Comparison of ENCODE assay signal across 8 cellular contexts in the genomic region with DNA sequence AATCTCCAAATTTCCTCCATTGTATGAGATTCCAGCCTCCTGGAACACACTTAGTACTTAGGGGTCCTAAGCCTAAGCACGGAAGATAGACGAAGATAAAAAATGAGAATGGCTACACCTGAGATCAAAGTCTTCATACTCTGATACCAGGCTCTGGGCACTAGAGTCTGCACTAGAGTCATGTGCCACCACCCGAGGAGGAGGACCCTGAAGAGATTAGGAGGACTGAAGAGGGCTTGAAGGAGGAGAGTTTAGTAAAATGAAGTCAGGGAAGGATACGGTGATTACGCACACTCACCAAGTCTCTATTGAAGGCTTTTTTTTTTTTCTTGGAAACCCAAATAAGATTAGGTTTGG. TPM values are rescaled to one million over a fixed set of nuclear protein-coding genes. Genes with fewer than 3 reads are reported as not detected.
DNase-seq lines count a peak whose midpoint lies in the region; ATAC-seq lines count a peak whose summit lies in the region.

No MANE protein-coding gene starts in this region.

- H3K9me3 ChIP-seq in stomach smooth muscle (ENCODE audit: control insufficient read depth in 2 of 2, low read length in 2 of 2): no peaks in the 10 kb centered on the region

- no peaks in the 10 kb centered on the region for H3K9me3 Mint-ChIP-seq in activated CD4-positive, alpha-beta memory T cell treated with anti-CD3 and anti-CD28 coated beads for 36 hours
- no peaks in the 10 kb centered on the region for H3K9me3 Mint-ChIP-seq in immature natural killer cell

- CTCF ChIA-PET in activated CD4-positive, alpha-beta memory T cell treated with anti-CD3 and anti-CD28 coated beads for 36 hours (lab: Charles Lee): interaction anchor here (0.8 to 4.4 kb wide), 8 partner anchors 9 to 110 kb away, joined by 4 to 37 read pairs (median 8); a partner anchor contains a TSS

- peaks cover 0 to 2% of the 10 kb centered on the region in 2 donors for H3K36me3 ChIP-seq in stomach smooth muscle (ENCODE audit: control insufficient read depth in 2 of 2, insufficient read depth in 2 of 2, low read length in 2 of 2)

- no peaks in the 10 kb centered on the region for H3K27me3 ChIP-seq in stomach smooth muscle (ENCODE audit: control insufficient read depth in 1 of 2, insufficient read depth in 2 of 2, low read length in 2 of 2)

- H3K9ac ChIP-seq in stomach smooth muscle (ENCODE audit: low read length in 2 of 2): peak overlapping the region; percentile 45 to 68

- H3K27me3 Mint-ChIP-seq in activated CD4-positive, alpha-beta memory T cell treated with anti-CD3 and anti-CD28 coated beads for 36 hours: no peaks in the 10 kb centered on the region
- H3K27me3 Mint-ChIP-seq in immature natural killer cell (ENCODE audit: low read depth in 3 of 3): peaks cover 4 to 9% (median 8%) of the 10 kb centered on the region in 3 donors

- H3K4me3 Mint-ChIP-seq in activated CD4-positive, alpha-beta memory T cell treated with anti-CD3 and anti-CD28 coated beads for 36 hours: peak overlapping the region; percentile 91
- H3K4me3 Mint-ChIP-seq in immature natural killer cell: peak overlapping the region; percentile 92 to 97 (median 96)

- peaks cover 4% of the 10 kb centered on the region for H3K36me3 Mint-ChIP-seq in activated CD4-positive, alpha-beta memory T cell treated with anti-CD3 and anti-CD28 coated beads for 36 hours
- H3K36me3 Mint-ChIP-seq in immature natural killer cell: peaks cover 0 to 6% (median 0%) of the 10 kb centered on the region in 3 donors

- peak overlapping the region; percentile 87 for H3K27ac ChIP-seq in stomach smooth muscle (ENCODE audit: low read length)

- ATAC-seq in HG03378 (IDR thresholded peaks at IDR 0.05; ENCODE audit: unreplicated experiment): no peak
- no peak for ATAC-seq in GM21360 (IDR thresholded peaks at IDR 0.05; ENCODE audit: unreplicated experiment)

- POLR2A ChIA-PET in activated CD4-positive, alpha-beta memory T cell treated with anti-CD3 and anti-CD28 coated beads for 36 hours (lab: Charles Lee): interaction anchor here (0.8 to 3.1 kb wide), 7 partner anchors 9 to 78 kb away, joined by 3 to 22 read pairs (median 4); a partner anchor contains a TSS

- peak overlapping the region; percentile 60 to 86 for H3K4me3 ChIP-seq in stomach smooth muscle (ENCODE audit: low read length in 2 of 2)

- H3K4me1 ChIP-seq in stomach smooth muscle (ENCODE audit: control insufficient read depth, insufficient read depth, low read length): peaks cover 15% of the 10 kb centered on the region

- intact Hi-C loops in activated CD4-positive, alpha-beta memory T cell treated with anti-CD3 and anti-CD28 coated beads for 36 hours (cut with micrococcal nuclease): loop anchor here (1.0 to 5.0 kb wide), 5 partner anchors 10 to 343 kb away; a partner anchor contains a TSS

- DNase-seq in NCI-H82 (lab: John Stamatoyannopoulos, UW) (peak; percentile 59), NCI-H82 treated with DMSO at 0.1 percent for 48 hours (lab: John Stamatoyannopoulos, UW; ENCODE audit: unreplicated experiment) (no peak), immature natural killer cell (no peak), AML-193 (lab: John Stamatoyannopoulos, UW) (no peak)
- no peak for DNase-seq in activated CD4-positive, alpha-beta memory T cell treated with anti-CD3 and anti-CD28 coated beads for 36 hours

- peaks cover 30% of the 10 kb centered on the region for H3K4me1 Mint-ChIP-seq in activated CD4-positive, alpha-beta memory T cell treated with anti-CD3 and anti-CD28 coated beads for 36 hours (ENCODE audit: low read depth)
- H3K4me1 Mint-ChIP-seq in immature natural killer cell: peaks cover 23 to 29% of the 10 kb centered on the region in 2 donors

- peak overlapping the region; percentile 99 for H3K27ac Mint-ChIP-seq in activated CD4-positive, alpha-beta memory T cell treated with anti-CD3 and anti-CD28 coated beads for 36 hours
- peak overlapping the region; percentile 97 to 99 (median 98) for H3K27ac Mint-ChIP-seq in immature natural killer cell

RNA-seq across cellular contexts. Expression of a gene that starts 0.6 kb away (rescaled TPM):
- 1 to 10 TPM; 3.7 to 5.2 TPM for total RNA-seq in activated CD4-positive, alpha-beta memory T cell treated with anti-CD3 and anti-CD28 coated beads for 36 hours
- polyA plus RNA-seq in immature natural killer cell: 1 to 10 TPM in 2 of 3 donors, not detected in 1; 4.5 to 5.6 TPM

RNA-seq across cellular contexts. Expression of a gene that starts 9.6 kb away (rescaled TPM):
- 1 to 10 TPM; 3.8 to 3.9 TPM for total RNA-seq in activated CD4-positive, alpha-beta memory T cell treated with anti-CD3 and anti-CD28 coated beads for 36 hours
- polyA plus RNA-seq in immature natural killer cell: 1 to 10 TPM in 1 of 3 donors, under 1 TPM in 1, not detected in 1; 0.39 to 1.4 TPM

RNA-seq across cellular contexts. Expression of a gene that starts 14.7 kb away (rescaled TPM):
- total RNA-seq in activated CD4-positive, alpha-beta memory T cell treated with anti-CD3 and anti-CD28 coated beads for 36 hours: 10 to 100 TPM; 24.0 to 26.3 TPM
- 1 to 10 TPM; 1.3 to 2.9 (median 2.8) TPM for polyA plus RNA-seq in immature natural killer cell

RNA-seq across cellular contexts. Expression of a gene that starts 21.4 kb away (rescaled TPM):
- 1 to 10 TPM; 1.0 to 1.4 TPM for total RNA-seq in activated CD4-positive, alpha-beta memory T cell treated with anti-CD3 and anti-CD28 coated beads for 36 hours
- under 1 TPM in 1 of 3 donors, not detected in 2; 0.19 TPM for polyA plus RNA-seq in immature natural killer cell

RNA-seq across cellular contexts. Expression of a gene that starts 34.9 kb away (rescaled TPM):
- total RNA-seq in activated CD4-positive, alpha-beta memory T cell treated with anti-CD3 and anti-CD28 coated beads for 36 hours: 10 to 100 TPM; 54.1 to 56.0 TPM
- 1 to 10 TPM in 2 of 3 donors, not detected in 1; 3.7 to 4.3 TPM for polyA plus RNA-seq in immature natural killer cell
